In the genomic region with DNA sequence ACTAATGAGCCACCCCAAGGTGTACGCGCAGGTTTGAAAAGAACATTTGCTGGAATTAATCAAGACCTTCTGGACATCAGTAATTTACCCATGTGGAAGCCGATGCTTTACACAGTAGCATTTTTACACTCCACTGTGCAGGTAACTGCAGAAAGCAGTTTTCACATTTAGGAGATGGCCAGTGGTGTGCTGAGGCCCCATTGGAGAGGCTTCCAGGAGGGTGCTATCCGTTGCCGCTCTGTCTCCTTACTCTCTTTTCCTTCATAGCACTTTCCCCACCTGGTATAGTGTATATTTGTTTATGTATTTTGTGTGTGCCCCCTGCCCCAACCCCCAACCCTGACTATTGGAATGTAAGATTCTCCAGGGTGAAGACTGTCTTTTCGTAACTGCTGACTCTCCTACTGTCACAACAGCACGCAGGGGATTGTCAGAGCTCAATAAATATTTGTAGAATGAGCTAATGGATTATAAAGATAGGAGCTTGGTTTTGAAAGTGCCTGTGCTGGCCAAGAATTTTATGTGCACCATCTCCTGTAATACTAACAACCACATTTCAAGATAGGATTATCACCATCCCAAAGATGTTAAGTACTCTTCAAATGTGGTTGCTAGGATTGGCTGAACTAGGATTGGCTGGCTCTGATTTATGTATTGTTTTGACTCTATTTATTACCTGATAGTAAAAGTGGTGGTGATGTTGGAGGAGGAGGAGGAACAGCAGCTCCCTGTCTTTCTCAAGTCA, we compare ENCODE assay signal across 17 cellular contexts.
DNase-seq lines count a peak whose midpoint lies in the region; ATAC-seq and TF ChIP-seq lines count a peak whose summit lies in the region.
"Had no signal": no experiment of that assay in that cellular context is flagged by ENCODE, and none has a peak within 500 bp of the region (broad histone marks: within the 10 kb centered on the region; RNA-seq: fewer than 3 reads in every experiment).

No MANE protein-coding gene starts in this region.

- no peak overlapping the region for H3K27ac Mint-ChIP-seq in activated CD4-positive, alpha-beta T cell treated with anti-CD3 and anti-CD28 coated beads, Interleukin-2, amount 10 ng/mL, durations not matched to agents 24 days and 14 days
- peak overlapping the region; percentile 77 for H3K27ac Mint-ChIP-seq in type B pancreatic cell
- no peak overlapping the region for H3K27ac Mint-ChIP-seq in natural killer cell treated with Interleukin-12 subunit alpha and Interleukin-12 subunit beta and Interleukin-15 and Interleukin-18, amount 100 ng/mL, for 72 hours
- no peak overlapping the region for H3K27ac Mint-ChIP-seq in naive thymus-derived CD8-positive, alpha-beta T cell
- H3K27ac Mint-ChIP-seq: dendritic cell treated with granulocyte-macrophage colony-stimulating factor and Interleukin-4, amounts not matched to agents 40 ng/mL and 50 ng/mL, for 4 days; naive thymus-derived CD4-positive, alpha-beta T cell; T-helper 1 cell treated with Interleukin-12 subunit alpha and Interleukin-12 subunit beta and Interleukin-4 antibody, amounts not matched to agents 30 μg/mL and 1 μg/mL, for 36 hours had no signal

- POLR2A ChIA-PET in naive thymus-derived CD8-positive, alpha-beta T cell (lab: Charles Lee) = no interaction called here

- H3K9me3 Mint-ChIP-seq in activated CD4-positive, alpha-beta T cell treated with anti-CD3 and anti-CD28 coated beads, Interleukin-2, amount 10 ng/mL, durations not matched to agents 24 days and 14 days = no peaks in the 10 kb centered on the region
- no peaks in the 10 kb centered on the region for H3K9me3 Mint-ChIP-seq in type B pancreatic cell
- H3K9me3 Mint-ChIP-seq in natural killer cell treated with Interleukin-12 subunit alpha and Interleukin-12 subunit beta and Interleukin-15 and Interleukin-18, amount 100 ng/mL, for 72 hours = no peaks in the 10 kb centered on the region
- no peaks in the 10 kb centered on the region for H3K9me3 Mint-ChIP-seq in naive thymus-derived CD8-positive, alpha-beta T cell
- H3K9me3 Mint-ChIP-seq: dendritic cell treated with granulocyte-macrophage colony-stimulating factor and Interleukin-4, amounts not matched to agents 40 ng/mL and 50 ng/mL, for 4 days; naive thymus-derived CD4-positive, alpha-beta T cell; T-helper 1 cell treated with Interleukin-12 subunit alpha and Interleukin-12 subunit beta and Interleukin-4 antibody, amounts not matched to agents 30 μg/mL and 1 μg/mL, for 36 hours had no signal

- ATAC-seq in left cardiac atrium (peak; percentile 80 to 84), HG03439 (IDR thresholded peaks at IDR 0.05; ENCODE audit: unreplicated experiment) (no peak)
- ATAC-seq in natural killer cell treated with Interleukin-12 subunit alpha and Interleukin-12 subunit beta and Interleukin-15 and Interleukin-18, amount 100 ng/mL, for 72 hours = no peak
- ATAC-seq in naive thymus-derived CD8-positive, alpha-beta T cell = no peak
- ATAC-seq: naive thymus-derived CD4-positive, alpha-beta T cell had no signal

- H3K4me1 Mint-ChIP-seq in activated CD4-positive, alpha-beta T cell treated with anti-CD3 and anti-CD28 coated beads, Interleukin-2, amount 10 ng/mL, durations not matched to agents 24 days and 14 days = no peaks in the 10 kb centered on the region
- peaks cover 8% of the 10 kb centered on the region for H3K4me1 Mint-ChIP-seq in type B pancreatic cell (ENCODE audit: unreplicated experiment)
- no peaks in the 10 kb centered on the region for H3K4me1 Mint-ChIP-seq in natural killer cell treated with Interleukin-12 subunit alpha and Interleukin-12 subunit beta and Interleukin-15 and Interleukin-18, amount 100 ng/mL, for 72 hours (ENCODE audit: low read depth in 2 of 2)
- H3K4me1 Mint-ChIP-seq in naive thymus-derived CD8-positive, alpha-beta T cell = no peaks in the 10 kb centered on the region
- H3K4me1 Mint-ChIP-seq: naive thymus-derived CD4-positive, alpha-beta T cell had no signal

- TF ChIP-seq CTCF in type B pancreatic cell (conservative IDR thresholded peaks at IDR 0.05) = no peak

- H3K36me3 Mint-ChIP-seq in activated CD4-positive, alpha-beta T cell treated with anti-CD3 and anti-CD28 coated beads, Interleukin-2, amount 10 ng/mL, durations not matched to agents 24 days and 14 days (ENCODE audit: low read depth) = no peaks in the 10 kb centered on the region
- no peaks in the 10 kb centered on the region for H3K36me3 Mint-ChIP-seq in type B pancreatic cell
- no peaks in the 10 kb centered on the region for H3K36me3 Mint-ChIP-seq in natural killer cell treated with Interleukin-12 subunit alpha and Interleukin-12 subunit beta and Interleukin-15 and Interleukin-18, amount 100 ng/mL, for 72 hours
- H3K36me3 Mint-ChIP-seq in naive thymus-derived CD8-positive, alpha-beta T cell = no peaks in the 10 kb centered on the region
- H3K36me3 Mint-ChIP-seq: naive thymus-derived CD4-positive, alpha-beta T cell had no signal

- no peak overlapping the region for H3K4me3 Mint-ChIP-seq in activated CD4-positive, alpha-beta T cell treated with anti-CD3 and anti-CD28 coated beads, Interleukin-2, amount 10 ng/mL, durations not matched to agents 24 days and 14 days
- no peak overlapping the region for H3K4me3 Mint-ChIP-seq in type B pancreatic cell
- no peak overlapping the region for H3K4me3 Mint-ChIP-seq in natural killer cell treated with Interleukin-12 subunit alpha and Interleukin-12 subunit beta and Interleukin-15 and Interleukin-18, amount 100 ng/mL, for 72 hours
- H3K4me3 Mint-ChIP-seq in naive thymus-derived CD8-positive, alpha-beta T cell = no peak overlapping the region
- H3K4me3 Mint-ChIP-seq: dendritic cell treated with granulocyte-macrophage colony-stimulating factor and Interleukin-4, amounts not matched to agents 40 ng/mL and 50 ng/mL, for 4 days; naive thymus-derived CD4-positive, alpha-beta T cell; T-helper 1 cell treated with Interleukin-12 subunit alpha and Interleukin-12 subunit beta and Interleukin-4 antibody, amounts not matched to agents 30 μg/mL and 1 μg/mL, for 36 hours had no signal

- DNase-seq in activated CD4-positive, alpha-beta T cell treated with anti-CD3 and anti-CD28 coated beads, Interleukin-2, amount 10 ng/mL, durations not matched to agents 24 days and 14 days = peak; percentile 26
- no peak for DNase-seq in activated CD4-positive, alpha-beta T cell treated with anti-CD3 and anti-CD28 coated beads for 4 hours
- DNase-seq in NCI-H2196 treated with DMSO at 0.1 percent for 48 hours (lab: John Stamatoyannopoulos, UW; ENCODE audit: unreplicated experiment) = peak; percentile 23
- no peak for DNase-seq in left cardiac atrium
- no peak for DNase-seq in type B pancreatic cell (ENCODE audit: extremely low spot score, unreplicated experiment)
- DNase-seq in natural killer cell treated with Interleukin-12 subunit alpha and Interleukin-12 subunit beta and Interleukin-15 and Interleukin-18, amount 100 ng/mL, for 72 hours (ENCODE audit: low spot score) = no peak
- DNase-seq in naive thymus-derived CD8-positive, alpha-beta T cell = no peak
- DNase-seq: activated naive CD4-positive, alpha-beta T cell; esophagus squamous epithelium; naive thymus-derived CD4-positive, alpha-beta T cell; NCI-H2081 treated with DMSO at 0.1 percent for 48 hours; NK-92 treated with Interleukin-12 subunit alpha and Interleukin-12 subunit beta, amount 100 ng/mL, for 24 hours; stimulated activated CD4-positive, alpha-beta T cell treated with anti-CD3 and anti-CD28 coated beads, Interleukin-2, amount 100 ng/mL, for 48 hours; thyroid gland had no signal

- H3K27me3 Mint-ChIP-seq in activated CD4-positive, alpha-beta T cell treated with anti-CD3 and anti-CD28 coated beads, Interleukin-2, amount 10 ng/mL, durations not matched to agents 24 days and 14 days = peaks cover 49% of the 10 kb centered on the region
- H3K27me3 Mint-ChIP-seq in type B pancreatic cell = peaks cover 49% of the 10 kb centered on the region
- H3K27me3 Mint-ChIP-seq in natural killer cell treated with Interleukin-12 subunit alpha and Interleukin-12 subunit beta and Interleukin-15 and Interleukin-18, amount 100 ng/mL, for 72 hours = peaks cover 44 to 51% of the 10 kb centered on the region in 2 donors
- H3K27me3 Mint-ChIP-seq in naive thymus-derived CD8-positive, alpha-beta T cell = peaks cover 11 to 26% (median 15%) of the 10 kb centered on the region in 5 donors

- intact Hi-C loops in activated CD4-positive, alpha-beta T cell treated with anti-CD3 and anti-CD28 coated beads, Interleukin-2, amount 10 ng/mL, durations not matched to agents 24 days and 14 days (cut with micrococcal nuclease) = loop anchor here (10.0 kb wide), 1 partner anchor 190 kb away; no protein-coding TSS in a partner anchor
- intact Hi-C loops in left cardiac atrium (cut with DNase I) = loop anchor here in 1 of 2 donors (10.0 kb wide), 2 partner anchors 130 to 330 kb away; no protein-coding TSS in a partner anchor

Comparison
In these comparisons a context has a peak if more than half of its experiments do, and no peak if none do; other contexts are left out.
1. DNase-seq: peak in activated CD4-positive, alpha-beta T cell treated with anti-CD3 and anti-CD28 coated beads, Interleukin-2, amount 10 ng/mL, durations not matched to agents 24 days and 14 days (single experiment) and NCI-H2196 treated with DMSO at 0.1 percent for 48 hours (single experiment); none in activated CD4-positive, alpha-beta T cell treated with anti-CD3 and anti-CD28 coated beads for 4 hours (0 of 2), left cardiac atrium (single experiment), type B pancreatic cell (single experiment), natural killer cell treated with Interleukin-12 subunit alpha and Interleukin-12 subunit beta and Interleukin-15 and Interleukin-18, amount 100 ng/mL, for 72 hours (single experiment) and naive thymus-derived CD8-positive, alpha-beta T cell (0 of 10).
2. ATAC-seq: peak in left cardiac atrium (2 of 2); none in natural killer cell treated with Interleukin-12 subunit alpha and Interleukin-12 subunit beta and Interleukin-15 and Interleukin-18, amount 100 ng/mL, for 72 hours (0 of 2), HG03439 (single experiment) and naive thymus-derived CD8-positive, alpha-beta T cell (0 of 2).